In genomic region chr17:57363580-57363979, GRCh38 we compare ENCODE assay signal across 20 cellular contexts.
A peak's percentile ranks its signal among the peaks of the same experiment; 100 is the strongest.
DNase-seq lines count a peak whose midpoint lies in the region; ATAC-seq, FAIRE-seq and TF ChIP-seq lines count a peak whose summit lies in the region.
"Had no signal": no experiment of that assay in that cellular context is flagged by ENCODE, and none has a peak within 500 bp of the region (broad histone marks: within the 10 kb centered on the region; RNA-seq: fewer than 3 reads in every experiment).

No MANE protein-coding gene starts in this region.

- DNase-seq in DND-41 (no peak), Karpas-422 (no peak), psoas muscle (no peak), islet precursor cell (no peak), small intestine (no peak)
- no peak for DNase-seq in central memory CD4-positive, alpha-beta T cell
- DNase-seq: DMS79, H7, HFFc6, KG1, NCI-H1105, NCI-H345, PC-3, Right ventricle myocardium superior had no signal

- TF ChIP-seq CTCF in DND-41 (IDR thresholded peaks at IDR 0.05; ENCODE audit: borderline replicate concordance, extremely low read depth, low read length, poor library complexity, severe bottlenecking): no peak
- TF ChIP-seq CTCF in brain (conservative IDR thresholded peaks at IDR 0.05): no peak
- TF ChIP-seq CTCF in psoas muscle (IDR thresholded peaks at IDR 0.05): no peak

- no peak for ATAC-seq in DND-41 (ENCODE audit: insufficient read depth, low read depth)
- no peak for ATAC-seq in psoas muscle
- ATAC-seq: A549, PC-3 had no signal

- H3K27me3 ChIP-seq in DND-41 (ENCODE audit: insufficient read depth, low read length, poor library complexity) (no peaks in the 10 kb centered on the region), Karpas-422 (ENCODE audit: low read length) (no peaks in the 10 kb centered on the region), psoas muscle (ENCODE audit: insufficient read depth in 3 of 3, low read length in 2 of 3) (no peaks in the 10 kb centered on the region), small intestine (ENCODE audit: control insufficient read depth in 2 of 2, insufficient read depth in 2 of 2, low read length in 2 of 2) (no peaks in the 10 kb centered on the region)

- H3K4me3 Mint-ChIP-seq in brain: no peak overlapping the region
- H3K4me3 Mint-ChIP-seq: B cell, CD14-positive monocyte, HFFc6 had no signal

- peaks cover 44% of the 10 kb centered on the region for H3K4me1 ChIP-seq in DND-41 (ENCODE audit: insufficient read depth, low read length)
- H3K4me1 ChIP-seq in Karpas-422 (ENCODE audit: low read length): peaks cover 92% of the 10 kb centered on the region
- H3K4me1 ChIP-seq in psoas muscle: peaks cover 85% of the 10 kb centered on the region
- no peaks in the 10 kb centered on the region for H3K4me1 ChIP-seq in small intestine (ENCODE audit: control insufficient read depth in 2 of 2, insufficient read depth in 1 of 2, low read depth in 1 of 2, low read length in 1 of 2)

- intact Hi-C loops in psoas muscle (cut with DNase I): no loop called here

- H2AFZ ChIP-seq in DND-41 (ENCODE audit: low read depth, low read length) (no peak overlapping the region), Karpas-422 (ENCODE audit: low read length) (no peak overlapping the region)

- H3K9me3 ChIP-seq in DND-41 (ENCODE audit: insufficient read depth, low read length, severe bottlenecking): no peaks in the 10 kb centered on the region
- H3K9me3 ChIP-seq in Karpas-422 (ENCODE audit: low read length): no peaks in the 10 kb centered on the region
- H3K9me3 ChIP-seq in psoas muscle: no peaks in the 10 kb centered on the region
- no peaks in the 10 kb centered on the region for H3K9me3 ChIP-seq in small intestine (ENCODE audit: control insufficient read depth, low read depth)
- H3K9me3 ChIP-seq: A549 had no signal

- peaks cover 21% of the 10 kb centered on the region for H3K36me3 Mint-ChIP-seq in brain

- H3K27ac ChIP-seq in DND-41 (ENCODE audit: low read length) (peak overlapping the region; percentile 38), Karpas-422 (ENCODE audit: low read length) (peak overlapping the region; percentile 86), psoas muscle (peak overlapping the region; percentile 93), small intestine (ENCODE audit: low read depth in 1 of 2, low read length in 1 of 2) (no peak overlapping the region)
- H3K27ac ChIP-seq: SK-N-MC had no signal

- H3K9ac ChIP-seq in DND-41 (ENCODE audit: low read depth, low read length) (no peak overlapping the region), Karpas-422 (ENCODE audit: low read length) (peak overlapping the region; percentile 50)

- H3K79me2 ChIP-seq in DND-41 (ENCODE audit: insufficient read depth, low read length): peaks cover 100% of the 10 kb centered on the region
- H3K79me2 ChIP-seq in Karpas-422 (ENCODE audit: low read length): peaks cover 99% of the 10 kb centered on the region

- peaks cover 96% of the 10 kb centered on the region for H3K4me1 Mint-ChIP-seq in brain

- WGBS in psoas muscle, 3 donors: 85 to 96% (median 93%) methylated on average over 4 of the region's 4 CpGs
- 94 to 100% (median 96%) methylated on average over 4 of the region's 4 CpGs for WGBS in small intestine, 3 donors

- no peak for FAIRE-seq in small intestine (lab: Jason Lieb, UNC)
- FAIRE-seq: A549, GM12891 had no signal

- no peaks in the 10 kb centered on the region for H3K9me2 ChIP-seq in Karpas-422 (replicated peaks; ENCODE audit: insufficient read depth, low read length)

- H3K27ac Mint-ChIP-seq in brain: peak overlapping the region; percentile 76 to 95 (median 88)
- H3K27ac Mint-ChIP-seq: B cell, CD14-positive monocyte, HFFc6 had no signal

- H3K4me2 ChIP-seq in DND-41 (ENCODE audit: insufficient read depth, low read length) (no peak overlapping the region), Karpas-422 (ENCODE audit: low read depth, low read length, poor library complexity, severe bottlenecking) (peak overlapping the region; percentile 39)
- H3K4me2 ChIP-seq: A549 had no signal

- H3K4me3 ChIP-seq in DND-41 (ENCODE audit: low read depth in 1 of 2, low read length in 2 of 2) (no peak overlapping the region), Karpas-422 (ENCODE audit: low read length) (no peak overlapping the region), psoas muscle (no peak overlapping the region), small intestine (ENCODE audit: low read depth in 1 of 2, low read length in 2 of 2) (no peak overlapping the region)
- H3K4me3 ChIP-seq: A549, SK-N-MC had no signal

- H3K9me3 Mint-ChIP-seq in brain: peaks cover 0 to 2% (median 0%) of the 10 kb centered on the region in 5 experiments
- H3K9me3 Mint-ChIP-seq: CD14-positive monocyte, HFFc6 had no signal

- H3K27me3 Mint-ChIP-seq in brain: no peaks in the 10 kb centered on the region
- H3K27me3 Mint-ChIP-seq: B cell had no signal

- H3K36me3 ChIP-seq in DND-41 (ENCODE audit: insufficient read depth, low read length) (peaks cover 86% of the 10 kb centered on the region), Karpas-422 (ENCODE audit: insufficient read depth, low read length) (peaks cover 2% of the 10 kb centered on the region; the same call in 1 of the 2 replicates), psoas muscle (ENCODE audit: insufficient read depth in 1 of 2, low read depth in 1 of 2) (no peaks in the 10 kb centered on the region), small intestine (ENCODE audit: control insufficient read depth in 2 of 2, insufficient read depth in 2 of 2, low read length in 2 of 2) (no peaks in the 10 kb centered on the region)

- H4K20me1 ChIP-seq in DND-41 (ENCODE audit: insufficient read depth, low read length) (peaks cover 75% of the 10 kb centered on the region), Karpas-422 (ENCODE audit: insufficient read depth, low read depth, low read length) (no peaks in the 10 kb centered on the region)

Comparison
In these comparisons a context has a peak if more than half of its experiments do, and no peak if none do; other contexts are left out.
1. H3K27ac ChIP-seq: peak in DND-41 (single experiment), Karpas-422 (single experiment) and psoas muscle (single experiment); none in small intestine (0 of 2).